In genomic region chr2:227013330-227013729, GRCh38 we compare ENCODE assay signal across 28 cellular contexts.
"Had no signal": no experiment of that assay in that cellular context is flagged by ENCODE, and none has a peak within 500 bp of the region (broad histone marks: within the 10 kb centered on the region; RNA-seq: fewer than 3 reads in every experiment).

No MANE protein-coding gene starts in this region.

- H3K4me3 Mint-ChIP-seq: dendritic cell treated with granulocyte-macrophage colony-stimulating factor and Interleukin-4, amounts not matched to agents 40 ng/mL and 50 ng/mL, for 4 days; effector memory CD8-positive, alpha-beta T cell; endodermal cell had no signal

- H3K36me3 ChIP-seq: colonic mucosa, esophagus squamous epithelium, gastroesophageal sphincter had no signal

- H3K27ac ChIP-seq: colonic mucosa, coronary artery, epithelial cell of prostate, esophagus muscularis mucosa, esophagus squamous epithelium, foreskin keratinocyte, gastrocnemius medialis, gastroesophageal sphincter, heart left ventricle, heart right ventricle had no signal

- H3K4me1 Mint-ChIP-seq: endodermal cell had no signal

- H3K4me1 ChIP-seq: colonic mucosa, esophagus muscularis mucosa, esophagus squamous epithelium, foreskin keratinocyte, gastrocnemius medialis, gastroesophageal sphincter, heart left ventricle, heart right ventricle had no signal

- H3K27me3 ChIP-seq: colonic mucosa, esophagus muscularis mucosa, esophagus squamous epithelium, gastrocnemius medialis, gastroesophageal sphincter, heart left ventricle, heart right ventricle had no signal

- H3K9me3 Mint-ChIP-seq: dendritic cell treated with granulocyte-macrophage colony-stimulating factor and Interleukin-4, amounts not matched to agents 40 ng/mL and 50 ng/mL, for 4 days; endodermal cell had no signal

- H3K4me3 ChIP-seq: colonic mucosa, coronary artery, esophagus muscularis mucosa, esophagus squamous epithelium, gastrocnemius medialis, gastroesophageal sphincter, heart left ventricle, heart right ventricle had no signal

- FAIRE-seq: colon, endometrium, endothelial cell of umbilical vein, frontal cortex had no signal

- ATAC-seq: effector memory CD8-positive, alpha-beta T cell; esophagus mucosa; foreskin keratinocyte; gastrocnemius medialis; gastroesophageal sphincter; heart left ventricle; heart right ventricle had no signal

- H3K9me3 ChIP-seq: colonic mucosa, esophagus muscularis mucosa, esophagus squamous epithelium, gastrocnemius medialis, gastroesophageal sphincter, heart left ventricle, heart right ventricle had no signal

- H3K27ac Mint-ChIP-seq: dendritic cell treated with granulocyte-macrophage colony-stimulating factor and Interleukin-4, amounts not matched to agents 40 ng/mL and 50 ng/mL, for 4 days; effector memory CD8-positive, alpha-beta T cell; endodermal cell had no signal

- DNase-seq: colonic mucosa; cortex of kidney; dermis blood vessel endothelial cell; effector CD4-positive, alpha-beta T cell; effector CD8-positive, alpha-beta T cell; effector memory CD4-positive, alpha-beta T cell; effector memory CD8-positive, alpha-beta T cell; endodermal cell; erythroblast; esophagus squamous epithelium; foreskin fibroblast; foreskin keratinocyte; foreskin melanocyte; gastrocnemius medialis; glutamatergic neuron; head of caudate nucleus; heart left ventricle; heart right ventricle had no signal
